Comparison of ENCODE assay signal across 8 cellular contexts in genomic region chr4:54384563-54384962, GRCh38.
A peak's percentile ranks its signal among the peaks of the same experiment; 100 is the strongest.
DNase-seq lines count a peak whose midpoint lies in the region; ATAC-seq, FAIRE-seq and TF ChIP-seq lines count a peak whose summit lies in the region.
"Had no signal": no experiment of that assay in that cellular context is flagged by ENCODE, and none has a peak within 500 bp of the region (broad histone marks: within the 10 kb centered on the region; RNA-seq: fewer than 3 reads in every experiment).

No MANE protein-coding gene starts in this region.

- H3K9me3 ChIP-seq in Loucy (ENCODE audit: insufficient read depth, low read depth, low read length) (no peaks in the 10 kb centered on the region), kidney (ENCODE audit: control insufficient read depth in 1 of 2, low read length in 2 of 2) (no peaks in the 10 kb centered on the region)
- H3K9me3 ChIP-seq: SJSA1 had no signal

- no peak overlapping the region for H3K27ac Mint-ChIP-seq in WTC11

- H3K4me3 ChIP-seq in Loucy (ENCODE audit: low read length, poor library complexity, severe bottlenecking) (no peak overlapping the region), kidney (ENCODE audit: low read length in 2 of 2) (no peak overlapping the region)
- H3K4me3 ChIP-seq: SJSA1 had no signal

- POLR2A ChIA-PET in WTC11 (lab: Charles Lee), result no interaction called here

- H3K4me1 ChIP-seq in Loucy (ENCODE audit: insufficient read depth, low read length, poor library complexity, severe bottlenecking) (no peaks in the 10 kb centered on the region), kidney (ENCODE audit: control insufficient read depth in 1 of 2, insufficient read depth in 1 of 2, low read depth in 1 of 2, low read length in 2 of 2) (no peaks in the 10 kb centered on the region)
- H3K4me1 ChIP-seq: SJSA1 had no signal

- H2AFZ ChIP-seq in Loucy (ENCODE audit: low read length), result peak overlapping the region; percentile 66

- no peak for DNase-seq in GM10266 (ENCODE audit: extremely low spot score)
- peak; percentile 19 for DNase-seq in WTC11 (ENCODE audit: low spot score)
- no peak for DNase-seq in kidney
- DNase-seq in urothelium cell line (ENCODE audit: low spot score), result peak; percentile 31
- DNase-seq in stimulated activated CD4-positive, alpha-beta T cell treated with anti-CD3 and anti-CD28 coated beads, Interleukin-4, amount 100 ng/mL, for 4 hours, result no peak

- H3K9ac ChIP-seq in Loucy (ENCODE audit: low read depth, low read length, poor library complexity, severe bottlenecking), result no peak overlapping the region
- no peak overlapping the region for H3K9ac ChIP-seq in kidney (ENCODE audit: low read length in 2 of 2)

- H4K20me1 ChIP-seq in Loucy (ENCODE audit: insufficient read depth, low read length, poor library complexity, severe bottlenecking), result no peaks in the 10 kb centered on the region

- FAIRE-seq in kidney (lab: Jason Lieb, UNC) (no peak), urothelium cell line (lab: Jason Lieb, UNC) (no peak)

- ATAC-seq in WTC11 (peak; percentile 46), HG03571 (IDR thresholded peaks at IDR 0.05; ENCODE audit: unreplicated experiment) (no peak)

- peaks cover 9% of the 10 kb centered on the region for H3K9me3 Mint-ChIP-seq in WTC11

- intact Hi-C loops in kidney (cut with DNase I), result no loop called here

- no peaks in the 10 kb centered on the region for H3F3A ChIP-seq in Loucy (ENCODE audit: low read depth)

- H3K27me3 ChIP-seq in Loucy (ENCODE audit: insufficient read depth, low read length, poor library complexity, severe bottlenecking), result no peaks in the 10 kb centered on the region
- H3K27me3 ChIP-seq: SJSA1 had no signal

- H3K27me3 Mint-ChIP-seq in WTC11 (ENCODE audit: low read depth), result no peaks in the 10 kb centered on the region

- CTCF ChIA-PET in WTC11 (lab: Charles Lee), result interaction anchor here (1.2 to 1.7 kb wide), 2 partner anchors 18 to 49 kb away, joined by 3 to 5 read pairs; no protein-coding TSS in a partner anchor

- H3K4me2 ChIP-seq in Loucy (ENCODE audit: low read depth, low read length, poor library complexity, severe bottlenecking), result no peak overlapping the region

- no peaks in the 10 kb centered on the region for H3K4me1 Mint-ChIP-seq in WTC11

- TF ChIP-seq CTCF in GM10266 (IDR thresholded peaks at IDR 0.05; ENCODE audit: control insufficient read depth, insufficient read depth, low read depth, missing control alignments), result peak; percentile 21
- TF ChIP-seq CTCF in Loucy (conservative IDR thresholded peaks at IDR 0.05; ENCODE audit: low read length), result peak; percentile 72
- TF ChIP-seq CTCF in WTC11 (IDR thresholded peaks at IDR 0.05), result no peak
- peak; percentile 36 for TF ChIP-seq CTCF in kidney (IDR thresholded peaks at IDR 0.05; ENCODE audit: borderline replicate concordance, extremely low read depth, insufficient read depth)

- H3K36me3 Mint-ChIP-seq in WTC11, result no peaks in the 10 kb centered on the region

- H3K36me3 ChIP-seq in Loucy (ENCODE audit: insufficient read depth, low read length) (no peaks in the 10 kb centered on the region), kidney (ENCODE audit: control insufficient read depth in 1 of 2, insufficient read depth in 2 of 2, low read length in 2 of 2) (no peaks in the 10 kb centered on the region)
- H3K36me3 ChIP-seq: SJSA1 had no signal

- no peaks in the 10 kb centered on the region for H3K79me2 ChIP-seq in Loucy (ENCODE audit: insufficient read depth, low read length)

- no peak overlapping the region for H3K4me3 Mint-ChIP-seq in WTC11

- no peaks in the 10 kb centered on the region for H3K9me2 ChIP-seq in Loucy (replicated peaks; ENCODE audit: low read depth, low read length)

- no peak overlapping the region for H3K27ac ChIP-seq in kidney (ENCODE audit: low read depth in 2 of 2, low read length in 2 of 2)
- H3K27ac ChIP-seq: SJSA1 had no signal

TF ChIP-seq in WTC11, 78 proteins besides CTCF, POLR2A, EP300 and RAD21:
- TF ChIP-seq USF2 (CRISPR knock-in tag; IDR thresholded peaks at IDR 0.05) (no peak), RORB (CRISPR knock-in tag; IDR thresholded peaks at IDR 0.05) (no peak), NFYB (CRISPR knock-in tag; conservative IDR thresholded peaks at IDR 0.05; ENCODE audit: low read depth) (no peak), ATF3 (CRISPR knock-in tag; conservative IDR thresholded peaks at IDR 0.05) (no peak), RELA (CRISPR knock-in tag; IDR thresholded peaks at IDR 0.05; ENCODE audit: borderline replicate concordance) (no peak), MXD4 (CRISPR knock-in tag; IDR thresholded peaks at IDR 0.05; ENCODE audit: borderline replicate concordance) (no peak), FOXP1 (CRISPR knock-in tag; IDR thresholded peaks at IDR 0.05; ENCODE audit: borderline replicate concordance) (no peak)

Comparison
In these comparisons a context has a peak if more than half of its experiments do, and no peak if none do; other contexts are left out.
1. DNase-seq: peak in WTC11 (single experiment) and urothelium cell line (single experiment); none in GM10266 (single experiment), kidney (single experiment) and stimulated activated CD4-positive, alpha-beta T cell treated with anti-CD3 and anti-CD28 coated beads, Interleukin-4, amount 100 ng/mL, for 4 hours (0 of 2).